Comparison of ENCODE assay signal across 17 cellular contexts in the genomic region with DNA sequence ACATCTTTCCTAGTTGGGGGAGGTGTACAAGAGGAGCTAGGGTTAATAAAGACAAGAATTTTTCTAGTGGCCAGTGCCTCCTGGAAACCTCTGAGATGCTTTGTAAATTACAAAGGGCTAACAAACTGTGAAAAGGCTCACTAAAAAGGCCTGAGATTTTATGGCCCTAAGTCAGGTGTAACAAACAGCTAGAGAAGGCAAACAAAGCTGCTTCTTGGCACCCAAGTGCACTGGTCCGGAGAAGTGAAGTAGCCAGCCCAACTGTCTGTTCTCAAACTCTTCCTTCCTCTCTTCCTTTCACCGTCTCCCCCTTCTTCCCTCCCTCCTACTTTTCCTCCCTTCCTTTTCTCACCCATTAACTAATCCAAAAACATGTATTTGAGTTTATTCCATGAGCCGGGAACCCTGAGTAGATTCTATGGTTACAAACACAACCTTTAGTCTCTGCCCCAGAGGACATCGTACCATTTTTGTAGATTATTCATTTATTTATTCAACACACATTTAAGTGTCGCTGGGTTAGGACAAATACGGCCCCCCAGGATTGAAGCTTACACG.
DNase-seq lines count a peak whose midpoint lies in the region; ATAC-seq, FAIRE-seq and TF ChIP-seq lines count a peak whose summit lies in the region.
"Had no signal": no experiment of that assay in that cellular context is flagged by ENCODE, and none has a peak within 500 bp of the region (broad histone marks: within the 10 kb centered on the region; RNA-seq: fewer than 3 reads in every experiment).

No MANE protein-coding gene starts in this region.

- intact Hi-C loops in endothelial cell of umbilical vein (cut with micrococcal nuclease) = no loop called here
- intact Hi-C loops in mucosa of descending colon (cut with DNase I, micrococcal nuclease) = no loop called here

- CTCF ChIA-PET in SK-N-SH (lab: Yijun Ruan, JAX) = interaction anchor here (1.0 to 3.3 kb wide), 7 partner anchors 15 to 198 kb away, joined by 3 to 16 read pairs (median 4); no protein-coding TSS in a partner anchor
- CTCF ChIA-PET in endothelial cell of umbilical vein (lab: Charles Lee) = interaction anchor here (1.5 to 2.2 kb wide), 3 partner anchors 11 to 836 kb away, joined by 3 to 12 read pairs (median 5); no protein-coding TSS in a partner anchor

- H3K9me1 ChIP-seq in endothelial cell of umbilical vein (replicated peaks; ENCODE audit: control insufficient read depth, extremely low read depth, insufficient read depth, low read length) = no peaks in the 10 kb centered on the region

- no peak for FAIRE-seq in endothelial cell of umbilical vein (lab: Jason Lieb, UNC)
- FAIRE-seq: GM12891, HTR-8/SVneo had no signal

- no peaks in the 10 kb centered on the region for H3K36me3 ChIP-seq in SK-N-SH (replicated peaks in 1 of 2; ENCODE audit: control insufficient read depth in 1 of 2, insufficient read depth in 2 of 2, low read length in 1 of 2)
- no peaks in the 10 kb centered on the region for H3K36me3 ChIP-seq in endothelial cell of umbilical vein (ENCODE audit: control insufficient read depth in 2 of 2, extremely low read depth in 1 of 2, insufficient read depth in 2 of 2, low read length in 2 of 2)
- H3K36me3 ChIP-seq in mucosa of descending colon (ENCODE audit: low read depth) = no peaks in the 10 kb centered on the region

- dilution Hi-C loops in endothelial cell of umbilical vein (cut with MboI; ENCODE audit: extremely low pct_ligation_motif_present, low sequenced_read_pairs) = no loop called here

- BruUV-seq in endothelial cell of umbilical vein (replicated peaks; lab: Mats Ljungman, UMichigan) = no TSS peak

- WGBS in SK-N-SH (ENCODE audit: low lambda C conversion rate) = 55% methylated on average over 7 of the region's 7 CpGs

- H4K20me1 ChIP-seq in SK-N-SH (ENCODE audit: insufficient read depth) = no peaks in the 10 kb centered on the region
- no peaks in the 10 kb centered on the region for H4K20me1 ChIP-seq in endothelial cell of umbilical vein (replicated peaks; ENCODE audit: control insufficient read depth, extremely low read depth, insufficient read depth, low read length)

- H3K9me2 ChIP-seq in SK-N-SH = no peaks in the 10 kb centered on the region

- H3K4me1 ChIP-seq in SK-N-SH (ENCODE audit: control insufficient read depth in 1 of 2, insufficient read depth in 2 of 2, low read depth in 1 of 2, low read length in 1 of 2) (peaks cover 0 to 15% of the 10 kb centered on the region in 2 experiments; a peak in 2 of 4 replicates), endothelial cell of umbilical vein (ENCODE audit: control insufficient read depth, extremely low read depth, insufficient read depth, low read length) (peaks cover 8% of the 10 kb centered on the region), mucosa of descending colon (ENCODE audit: low read depth) (peaks cover 7% of the 10 kb centered on the region)

- H3K4me3 ChIP-seq in SK-N-SH (ENCODE audit: low read depth in 2 of 2, low read length in 1 of 2) (no peak overlapping the region; a peak in 1 of 4 replicates), endothelial cell of umbilical vein (replicated peaks in 1 of 3; ENCODE audit: insufficient read depth in 1 of 3, low read depth in 1 of 3, low read length in 3 of 3) (no peak overlapping the region), mucosa of descending colon (no peak overlapping the region)

- no peak for DNase-seq in SK-N-SH
- peak; percentile 10 for DNase-seq in endothelial cell of umbilical vein (ENCODE audit: low read depth, low spot score)
- DNase-seq in mucosa of descending colon = peak in 1 of 3 donors; percentile 12
- no peak for DNase-seq in stimulated activated naive CD4-positive, alpha-beta T cell (lab: John Stamatoyannopoulos, UW)
- DNase-seq: activated CD4-positive, alpha-beta T cell treated with anti-CD3 and anti-CD28 coated beads, Interleukin-2, amount 50 U/mL, for 4 hours; activated naive CD8-positive, alpha-beta T cell treated with anti-CD3 and anti-CD28 coated beads, Interleukin-2, amount 50 U/mL, for 24 hours; activated T-cell treated with anti-CD3 and anti-CD28 coated beads, Interleukin-2, amount 50 U/mL, for 48 hours; mesenchymal stem cell; NCI-H748 treated with DMSO at 0.1 percent for 48 hours; RPMI8226; stimulated activated CD4-positive, alpha-beta T cell treated with anti-CD3 and anti-CD28 coated beads, Interleukin-15, amount 100 ng/mL, for 24 hours had no signal

- H3K4me2 ChIP-seq in SK-N-SH = peak overlapping the region; percentile 53
- H3K4me2 ChIP-seq in endothelial cell of umbilical vein (ENCODE audit: insufficient read depth, low read length) = peak overlapping the region; percentile 82

- no peaks in the 10 kb centered on the region for H3F3A ChIP-seq in SK-N-SH (replicated peaks; ENCODE audit: insufficient read depth)

- no peak for TF ChIP-seq RAD21 in SK-N-SH (IDR thresholded peaks at IDR 0.05; ENCODE audit: low read length)

- no peak for TF ChIP-seq EP300 in SK-N-SH (IDR thresholded peaks at IDR 0.05; ENCODE audit: borderline replicate concordance in 1 of 2, low read depth in 1 of 2, low read length in 1 of 2)

- ATAC-seq in mucosa of descending colon = peak; percentile 55
- no peak for ATAC-seq in GM21381 (IDR thresholded peaks at IDR 0.05; ENCODE audit: unreplicated experiment)
- ATAC-seq in HG02852 (IDR thresholded peaks at IDR 0.05; ENCODE audit: unreplicated experiment) = no peak
- ATAC-seq in HG02885 (IDR thresholded peaks at IDR 0.05; ENCODE audit: poor library complexity, unreplicated experiment) = no peak
- ATAC-seq: activated naive CD8-positive, alpha-beta T cell treated with anti-CD3 and anti-CD28 coated beads, Interleukin-2, amount 50 U/mL, for 24 hours had no signal

- TF ChIP-seq POLR2A in endothelial cell of umbilical vein (IDR thresholded peaks at IDR 0.05; ENCODE audit: low read depth, low read length) = no peak

- H3K27ac ChIP-seq in SK-N-SH (ENCODE audit: low read depth in 2 of 2, low read length in 1 of 2) (peak overlapping the region; percentile 11 to 60; a peak in 1 of 4 replicates), endothelial cell of umbilical vein (ENCODE audit: insufficient read depth, low read depth, low read length) (no peak overlapping the region), temporal lobe (ENCODE audit: low read depth, low read length) (peak overlapping the region; percentile 3)

- TF ChIP-seq CTCF in SK-N-SH (IDR thresholded peaks at IDR 0.05) = no peak
- TF ChIP-seq CTCF in endothelial cell of umbilical vein (IDR thresholded peaks at IDR 0.05; ENCODE audit: extremely low read depth in 1 of 2, insufficient read depth in 1 of 2, low read depth in 1 of 2, low read length in 2 of 2) = no peak
- no peak for TF ChIP-seq CTCF in mucosa of descending colon (IDR thresholded peaks at IDR 0.05)

- H3K9me3 ChIP-seq in SK-N-SH = no peaks in the 10 kb centered on the region
- H3K9me3 ChIP-seq in endothelial cell of umbilical vein (replicated peaks; ENCODE audit: control insufficient read depth, insufficient read depth, low read length) = no peaks in the 10 kb centered on the region
- no peaks in the 10 kb centered on the region for H3K9me3 ChIP-seq in mucosa of descending colon

- H3K79me2 ChIP-seq in SK-N-SH (ENCODE audit: insufficient read depth) (no peaks in the 10 kb centered on the region), endothelial cell of umbilical vein (ENCODE audit: control insufficient read depth, insufficient read depth, low read length) (no peaks in the 10 kb centered on the region)

- H2AFZ ChIP-seq in SK-N-SH (ENCODE audit: low read depth) (peak overlapping the region; percentile 66), endothelial cell of umbilical vein (ENCODE audit: low read depth, low read length) (no peak overlapping the region)

- POLR2A ChIA-PET in SK-N-SH (lab: Yijun Ruan, JAX) = no interaction called here
- POLR2A ChIA-PET in endothelial cell of umbilical vein (lab: Charles Lee) = no interaction called here

- H3K27me3 ChIP-seq in SK-N-SH (ENCODE audit: insufficient read depth) (no peaks in the 10 kb centered on the region), endothelial cell of umbilical vein (ENCODE audit: control insufficient read depth in 2 of 2, insufficient read depth in 2 of 2, low read length in 2 of 2) (peaks cover 2 to 4% of the 10 kb centered on the region in 2 experiments)

- H3K9ac ChIP-seq in SK-N-SH = peak overlapping the region; percentile 10; the same call in 1 of the 2 replicates
- no peak overlapping the region for H3K9ac ChIP-seq in endothelial cell of umbilical vein (replicated peaks; ENCODE audit: extremely low read depth, insufficient read depth, low read length)

TF ChIP-seq in SK-N-SH, 30 proteins besides CTCF, POLR2A, EP300 and RAD21 (continues in another document):
- TF ChIP-seq GABPA (IDR thresholded peaks at IDR 0.05; ENCODE audit: low read depth) (no peak), MEF2A (IDR thresholded peaks at IDR 0.05; ENCODE audit: borderline replicate concordance, low read depth) (no peak), TAF1 (IDR thresholded peaks at IDR 0.05; ENCODE audit: borderline replicate concordance, low read depth, low read length) (no peak), FOSL2 (IDR thresholded peaks at IDR 0.05; ENCODE audit: borderline replicate concordance, low read depth) (no peak), NRF1 (IDR thresholded peaks at IDR 0.05; ENCODE audit: low read depth, low read length) (no peak), RXRA (IDR thresholded peaks at IDR 0.05; ENCODE audit: borderline replicate concordance, low read depth) (no peak), RFX5 (IDR thresholded peaks at IDR 0.05; ENCODE audit: low read length) (no peak)

TF ChIP-seq in endothelial cell of umbilical vein, 7 proteins besides CTCF, POLR2A, EP300 and RAD21:
- TF ChIP-seq FOS (IDR thresholded peaks at IDR 0.05; ENCODE audit: borderline replicate concordance, insufficient read depth, low read length) (no peak), POLR2AphosphoS5 (IDR thresholded peaks at IDR 0.05; ENCODE audit: insufficient read depth, low read depth, low read length) (no peak), EZH2 (IDR thresholded peaks at IDR 0.05; ENCODE audit: borderline replicate concordance, low read depth, low read length, severe bottlenecking) (no peak), MAX (IDR thresholded peaks at IDR 0.05; ENCODE audit: insufficient read depth, insufficient read length) (no peak), JUN (IDR thresholded peaks at IDR 0.05; ENCODE audit: borderline replicate concordance, insufficient read depth, insufficient read length, low read depth) (no peak), GATA2 (IDR thresholded peaks at IDR 0.05; ENCODE audit: insufficient read depth, insufficient read length, low read depth, low read length) (no peak), MYC (IDR thresholded peaks at IDR 0.05; ENCODE audit: low read depth, low read length) (no peak)
